In the genomic region with DNA sequence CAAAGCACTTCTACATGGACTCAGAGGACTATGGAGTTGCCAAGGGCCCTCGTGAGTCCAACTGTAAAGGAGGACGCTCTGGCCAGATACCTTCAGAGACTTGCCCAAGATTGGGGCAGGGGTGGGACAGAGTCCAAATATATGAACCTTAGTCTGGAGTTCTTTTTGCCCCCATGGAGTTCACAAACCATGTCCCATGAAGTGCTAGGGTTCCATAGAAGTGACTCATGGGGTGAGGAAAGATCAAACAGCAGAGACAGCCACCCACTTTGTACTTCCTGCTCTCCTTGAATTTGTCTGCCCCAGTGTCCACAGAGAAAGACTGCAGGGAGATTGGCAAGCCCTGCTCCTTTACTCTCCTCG, we compare ENCODE assay signal across 14 cellular contexts. TPM values are rescaled to one million over a fixed set of nuclear protein-coding genes. Genes with fewer than 3 reads are reported as not detected.
DNase-seq lines count a peak whose midpoint lies in the region; ATAC-seq and TF ChIP-seq lines count a peak whose summit lies in the region.
"Had no signal": no experiment of that assay in that cellular context is flagged by ENCODE, and none has a peak within 500 bp of the region (broad histone marks: within the 10 kb centered on the region; RNA-seq: fewer than 3 reads in every experiment).

No MANE protein-coding gene starts in this region.

- H3K27ac ChIP-seq in mesenchymal stem cell (ENCODE audit: low read length, poor library complexity, severe bottlenecking) = no peak overlapping the region
- H3K27ac ChIP-seq: KMS-11 had no signal

- H3K4me3 ChIP-seq in epithelial cell of proximal tubule (ENCODE audit: low read depth, low read length) = no peak overlapping the region
- no peak overlapping the region for H3K4me3 ChIP-seq in mesenchymal stem cell (ENCODE audit: insufficient read depth in 1 of 2, low read depth in 1 of 2, low read length in 2 of 2)

- H3K4me2 ChIP-seq in mesenchymal stem cell (ENCODE audit: low read length, poor library complexity, severe bottlenecking) = no peak overlapping the region
- H3K4me2 ChIP-seq: KMS-11 had no signal

- no peak overlapping the region for H4K8ac ChIP-seq in mesenchymal stem cell (ENCODE audit: low read length)

- H3K79me1 ChIP-seq in mesenchymal stem cell (replicated peaks; ENCODE audit: low read length, poor library complexity, severe bottlenecking) = no peaks in the 10 kb centered on the region

- no peak overlapping the region for H2BK12ac ChIP-seq in mesenchymal stem cell (ENCODE audit: low read length in 2 of 2)

- DNase-seq in AG08395 (ENCODE audit: low spot score) (peak; percentile 63), LoVo (ENCODE audit: low spot score) (peak; percentile 78), epithelial cell of proximal tubule (ENCODE audit: low read depth) (peak; percentile 67), mesenchymal stem cell (peak; percentile 17), NCI-H1436 (lab: John Stamatoyannopoulos, UW) (no peak), foreskin melanocyte (no peak), left lobe of liver (ENCODE audit: low spot score) (no peak)
- DNase-seq: activated CD8-positive, alpha-beta memory T cell treated with anti-CD3 and anti-CD28 coated beads, Interleukin-2, amount 50 U/mL, for 48 hours; CD4-positive, CD25-positive, alpha-beta regulatory T cell; NCI-H446 treated with DMSO at 0.1 percent for 48 hours; occipital lobe; SW 1271 had no signal

- no peaks in the 10 kb centered on the region for H3K9me3 ChIP-seq in mesenchymal stem cell (ENCODE audit: control insufficient read depth, low read length)

- H3K14ac ChIP-seq in mesenchymal stem cell (ENCODE audit: low read length in 2 of 2) = no peak overlapping the region

- H3K18ac ChIP-seq in mesenchymal stem cell (ENCODE audit: low read depth in 1 of 2, low read length in 2 of 2) = no peak overlapping the region

- no peak overlapping the region for H3K9ac ChIP-seq in mesenchymal stem cell (ENCODE audit: low read length)
- H3K9ac ChIP-seq: KMS-11 had no signal

- no peak overlapping the region for H2BK120ac ChIP-seq in mesenchymal stem cell (ENCODE audit: low read depth, low read length)

- H3K4ac ChIP-seq in mesenchymal stem cell (ENCODE audit: low read depth in 1 of 2, low read length in 2 of 2) = no peak overlapping the region

- no peaks in the 10 kb centered on the region for H3K36me3 ChIP-seq in mesenchymal stem cell (ENCODE audit: control insufficient read depth in 1 of 2, insufficient read depth in 2 of 2, low read depth in 1 of 2, low read length in 2 of 2)

- H3K4me1 ChIP-seq in mesenchymal stem cell (ENCODE audit: control insufficient read depth, insufficient read depth, low read depth, low read length) = peaks cover 29% of the 10 kb centered on the region

- ATAC-seq in left lobe of liver (no peak), HG03571 (IDR thresholded peaks at IDR 0.05; ENCODE audit: unreplicated experiment) (no peak)

- H2AFZ ChIP-seq in mesenchymal stem cell (ENCODE audit: low read depth, low read length) = no peak overlapping the region

- 91% methylated on average over 3 of the region's 3 CpGs for WGBS in mesenchymal stem cell

- no peak overlapping the region for H2BK15ac ChIP-seq in mesenchymal stem cell (ENCODE audit: low read depth, poor library complexity, severe bottlenecking)

- no peak overlapping the region for H2BK5ac ChIP-seq in mesenchymal stem cell (ENCODE audit: low read depth, low read length, poor library complexity, severe bottlenecking)

- peaks cover 0 to 11% of the 10 kb centered on the region in 2 experiments for H3K27me3 ChIP-seq in mesenchymal stem cell (ENCODE audit: control insufficient read depth in 1 of 2, insufficient read depth in 1 of 2, low read length in 2 of 2)

- H3K23ac ChIP-seq in mesenchymal stem cell (ENCODE audit: low read length in 2 of 2) = no peak overlapping the region

- peak overlapping the region; percentile 9 for H4K91ac ChIP-seq in mesenchymal stem cell (ENCODE audit: low read length)

- TF ChIP-seq CTCF in epithelial cell of proximal tubule (conservative IDR thresholded peaks at IDR 0.05; ENCODE audit: low read depth, low read length) = no peak

- no peak overlapping the region for H2AK5ac ChIP-seq in mesenchymal stem cell (ENCODE audit: low read length, severe bottlenecking)

RNA-seq across cellular contexts. Expression of gene SRL, which starts 29.0 kb away (rescaled TPM):
- total RNA-seq in epithelial cell of proximal tubule (not detected in 2 replicates), left lobe of liver (0.15 TPM)
- polyA plus RNA-seq in mesenchymal stem cell (2013, experiment 1 of 2) = not detected
- not detected for polyA plus RNA-seq in mesenchymal stem cell (2013, experiment 2 of 2)
- total RNA-seq: CD4-positive, CD25-positive, alpha-beta regulatory T cell had no signal
- polyA plus RNA-seq: CD4-positive, CD25-positive, alpha-beta regulatory T cell had no signal

RNA-seq across cellular contexts. Expression of gene TFAP4, which starts 59.9 kb away (rescaled TPM):
- total RNA-seq in epithelial cell of proximal tubule = 4.0 and 10.5 TPM in 2 replicates
- polyA plus RNA-seq in mesenchymal stem cell (2013, experiment 1 of 2) = 6.0 TPM
- 5.8 TPM for polyA plus RNA-seq in mesenchymal stem cell (2013, experiment 2 of 2)
- 5.0 TPM for total RNA-seq in left lobe of liver

Comparison
In these comparisons a context has a peak if more than half of its experiments do, and no peak if none do; other contexts are left out.
1. DNase-seq: peak in AG08395 (single experiment), LoVo (single experiment), epithelial cell of proximal tubule (single experiment) and mesenchymal stem cell (single experiment); none in NCI-H1436 (single experiment), foreskin melanocyte (single experiment) and left lobe of liver (single experiment).